Comparison of ENCODE assay signal across 29 cellular contexts in the genomic region with DNA sequence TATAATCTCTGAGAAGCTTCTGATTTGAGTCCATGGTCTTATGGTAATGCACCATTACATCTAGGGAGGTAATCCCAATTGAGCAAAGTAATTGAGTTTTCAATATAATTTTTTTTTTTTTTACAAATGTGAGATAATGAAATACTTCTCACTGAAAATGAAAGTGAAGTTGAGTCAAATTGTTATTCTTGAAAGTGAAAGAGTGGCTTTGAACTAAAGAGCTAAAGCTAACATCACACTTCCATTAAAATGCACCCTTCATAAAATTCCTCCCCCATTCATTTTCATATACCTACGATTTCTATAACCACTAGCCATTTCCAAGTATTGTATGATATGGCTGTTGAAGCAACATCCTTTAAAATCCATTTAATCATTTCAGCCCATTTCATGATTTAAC.
DNase-seq lines count a peak whose midpoint lies in the region; ATAC-seq and TF ChIP-seq lines count a peak whose summit lies in the region.
"Had no signal": no experiment of that assay in that cellular context is flagged by ENCODE, and none has a peak within 500 bp of the region (broad histone marks: within the 10 kb centered on the region; RNA-seq: fewer than 3 reads in every experiment).

No MANE protein-coding gene starts in this region.

- intact Hi-C loops in natural killer cell (cut with micrococcal nuclease) (no loop called here), left lung (cut with DNase I) (no loop called here)

- H3K4me3 ChIP-seq in OCI-LY3 (ENCODE audit: low read length) = peak overlapping the region; percentile 20; the same call in 1 of the 2 replicates
- no peak overlapping the region for H3K4me3 ChIP-seq in SJCRH30
- no peak overlapping the region for H3K4me3 ChIP-seq in left lung
- H3K4me3 ChIP-seq: HAP-1, MG63 had no signal

- ATAC-seq in GM18517 (IDR thresholded peaks at IDR 0.05; ENCODE audit: unreplicated experiment) (peak; percentile 54), GM21786 (IDR thresholded peaks at IDR 0.05; ENCODE audit: unreplicated experiment) (peak; percentile 61), HG02571 (IDR thresholded peaks at IDR 0.05; ENCODE audit: unreplicated experiment) (no peak), natural killer cell (no peak), left lung (no peak)
- ATAC-seq: Panc1 had no signal

- peaks cover 15 to 17% of the 10 kb centered on the region in 2 donors for H3K9me3 Mint-ChIP-seq in natural killer cell

- no peak overlapping the region for H3K9ac ChIP-seq in OCI-LY3 (ENCODE audit: low read length)

- H3K36me3 ChIP-seq in OCI-LY3 (replicated peaks; ENCODE audit: low read depth, low read length) (no peaks in the 10 kb centered on the region), SJCRH30 (no peaks in the 10 kb centered on the region), left lung (no peaks in the 10 kb centered on the region)
- H3K36me3 ChIP-seq: BE2C, HAP-1, MG63 had no signal

- H3K9me3 ChIP-seq in OCI-LY3 (ENCODE audit: insufficient read depth, low read length) = no peaks in the 10 kb centered on the region
- no peaks in the 10 kb centered on the region; the same call in 1 of the 2 replicates for H3K9me3 ChIP-seq in SJCRH30 (replicated peaks)
- no peaks in the 10 kb centered on the region for H3K9me3 ChIP-seq in left lung
- H3K9me3 ChIP-seq: BE2C, HAP-1, MG63 had no signal

- H3K79me2 ChIP-seq in OCI-LY3 (ENCODE audit: low read length) = no peaks in the 10 kb centered on the region

- H3K4me3 Mint-ChIP-seq in natural killer cell = no peak overlapping the region
- H3K4me3 Mint-ChIP-seq: CD14-positive monocyte; CD8-positive, alpha-beta memory T cell; HFFc6; T-helper 2 cell treated with Interferon-gamma antibody and Interleukin-4, amounts not matched to agents 5 μg/mL and 100 μg/mL, for 36 hours had no signal

- H2AFZ ChIP-seq in OCI-LY3 (ENCODE audit: low read depth, low read length) = no peak overlapping the region

- no peaks in the 10 kb centered on the region for H3K27me3 Mint-ChIP-seq in natural killer cell (ENCODE audit: low read depth in 2 of 2)
- H3K27me3 Mint-ChIP-seq: CD8-positive, alpha-beta memory T cell had no signal

- no peak overlapping the region for H3K27ac ChIP-seq in OCI-LY3 (ENCODE audit: low read length)
- no peak overlapping the region for H3K27ac ChIP-seq in SJCRH30
- H3K27ac ChIP-seq in left lung = no peak overlapping the region
- H3K27ac ChIP-seq: RWPE1 had no signal

- TF ChIP-seq CTCF in OCI-LY3 (IDR thresholded peaks at IDR 0.05; ENCODE audit: low read depth, low read length) (no peak), natural killer cell (IDR thresholded peaks at IDR 0.05) (no peak), left lung (IDR thresholded peaks at IDR 0.05) (no peak)

- H3K27me3 ChIP-seq in OCI-LY3 (ENCODE audit: low read depth, low read length) (no peaks in the 10 kb centered on the region), SJCRH30 (no peaks in the 10 kb centered on the region), left lung (no peaks in the 10 kb centered on the region)
- H3K27me3 ChIP-seq: BE2C, MG63 had no signal

- H3K36me3 Mint-ChIP-seq in natural killer cell = peaks cover 7% of the 10 kb centered on the region
- H3K36me3 Mint-ChIP-seq: CD14-positive monocyte; CD8-positive, alpha-beta memory T cell had no signal

- no peaks in the 10 kb centered on the region for H4K20me1 ChIP-seq in OCI-LY3 (ENCODE audit: insufficient read depth, low read length)

- H3K4me2 ChIP-seq in OCI-LY3 (ENCODE audit: low read length) = peak overlapping the region; percentile 49

- no peak overlapping the region for H3K27ac Mint-ChIP-seq in natural killer cell
- H3K27ac Mint-ChIP-seq: CD14-positive monocyte; CD8-positive, alpha-beta memory T cell; HFFc6; T-helper 2 cell treated with Interferon-gamma antibody and Interleukin-4, amounts not matched to agents 5 μg/mL and 100 μg/mL, for 36 hours had no signal

- H3K4me1 Mint-ChIP-seq in natural killer cell = no peaks in the 10 kb centered on the region
- H3K4me1 Mint-ChIP-seq: CD14-positive monocyte; CD8-positive, alpha-beta memory T cell had no signal

- no peak for DNase-seq in SJCRH30
- no peak for DNase-seq in natural killer cell
- DNase-seq in left lung = no peak
- DNase-seq: BE2C; CD8-positive, alpha-beta memory T cell; DMS 273 treated with DMSO at 0.1 percent for 48 hours; DMS79; EL; GDM1; GOT3; HFFc6; IMR-90; KG1; MG63; NCI-H2029; NCI-H446 treated with DMSO at 0.1 percent for 48 hours; NCI-H526; NCI-H82; SHP77; T-helper 1 cell had no signal

- peaks cover 26% of the 10 kb centered on the region for H3K4me1 ChIP-seq in OCI-LY3 (ENCODE audit: low read length)
- H3K4me1 ChIP-seq in SJCRH30 = peaks cover 3% of the 10 kb centered on the region; the same call in 1 of the 2 replicates
- H3K4me1 ChIP-seq in left lung = no peaks in the 10 kb centered on the region
- H3K4me1 ChIP-seq: BE2C, HAP-1 had no signal

Comparison
In these comparisons a context has a peak if more than half of its experiments do, and no peak if none do; other contexts are left out.
1. ATAC-seq: peak in GM18517 (single experiment) and GM21786 (single experiment); none in HG02571 (single experiment), natural killer cell (0 of 3) and left lung (single experiment).